Comparison of ENCODE assay signal across 15 cellular contexts in the genomic region with DNA sequence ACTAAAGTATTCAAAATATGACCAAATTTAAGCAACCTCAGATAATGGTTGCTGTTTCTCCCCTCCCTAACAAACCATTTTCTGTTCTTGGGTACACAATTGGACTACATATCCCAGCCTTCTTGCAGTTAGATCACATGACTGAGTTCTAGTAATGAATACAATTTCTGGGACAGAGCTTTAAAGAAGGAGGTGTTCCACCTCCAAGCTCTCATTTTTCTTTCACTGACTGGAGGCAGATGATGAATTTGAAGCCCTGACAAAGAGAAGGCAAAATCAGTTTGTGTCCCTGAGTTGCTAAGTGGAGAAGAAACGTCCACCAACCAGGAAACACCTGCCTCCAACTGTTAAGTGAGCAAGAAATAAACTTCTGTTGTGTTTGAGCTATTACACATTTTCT.
DNase-seq lines count a peak whose midpoint lies in the region; TF ChIP-seq lines count a peak whose summit lies in the region.
"Had no signal": no experiment of that assay in that cellular context is flagged by ENCODE, and none has a peak within 500 bp of the region (broad histone marks: within the 10 kb centered on the region; RNA-seq: fewer than 3 reads in every experiment).

No MANE protein-coding gene starts in this region.

- DNase-seq in NCI-H2107 treated with DMSO at 0.1 percent for 48 hours (lab: John Stamatoyannopoulos, UW; ENCODE audit: unreplicated experiment) = peak; percentile 28
- no peak for DNase-seq in NCI-H2107 (lab: John Stamatoyannopoulos, UW)
- peak; percentile 8 for DNase-seq in NAMALWA (ENCODE audit: low spot score)
- DNase-seq in pulmonary artery endothelial cell (ENCODE audit: low read depth, low spot score) = peak; percentile 48
- no peak for DNase-seq in HCEC 1CT
- DNase-seq in colonic mucosa = no peak
- no peak for DNase-seq in activated naive CD4-positive, alpha-beta T cell treated with anti-CD3 and anti-CD28 coated beads for 36 hours
- DNase-seq: activated CD8-positive, alpha-beta T cell treated with anti-CD3 and anti-CD28 coated beads, Interleukin-2, amount 10 ng/mL, durations not matched to agents 7 days and 5 days; cerebellar nuclear complex; EL; naive B cell had no signal

- no peaks in the 10 kb centered on the region for H3K9me3 Mint-ChIP-seq in activated naive CD4-positive, alpha-beta T cell treated with anti-CD3 and anti-CD28 coated beads for 36 hours
- H3K9me3 Mint-ChIP-seq: activated naive CD4-positive, alpha-beta T cell treated with anti-CD3 and anti-CD28 coated beads, Interleukin-2, amount 50 U/mL, for 72 hours; naive B cell; T-helper 2 cell treated with Interferon-gamma antibody and Interleukin-4, amounts not matched to agents 5 μg/mL and 100 μg/mL, for 36 hours had no signal

- no peak for TF ChIP-seq CTCF in colonic mucosa (IDR thresholded peaks at IDR 0.05)

- H3K36me3 Mint-ChIP-seq in activated naive CD4-positive, alpha-beta T cell treated with anti-CD3 and anti-CD28 coated beads for 36 hours (ENCODE audit: low read depth) = no peaks in the 10 kb centered on the region
- H3K36me3 Mint-ChIP-seq: activated naive CD4-positive, alpha-beta T cell treated with anti-CD3 and anti-CD28 coated beads, Interleukin-2, amount 50 U/mL, for 72 hours; naive B cell had no signal

- H3K4me3 Mint-ChIP-seq in activated naive CD4-positive, alpha-beta T cell treated with anti-CD3 and anti-CD28 coated beads for 36 hours = no peak overlapping the region
- H3K4me3 Mint-ChIP-seq: activated CD8-positive, alpha-beta T cell treated with anti-CD3 and anti-CD28 coated beads, Interleukin-2, amount 10 ng/mL, durations not matched to agents 7 days and 5 days; naive B cell; T-helper 2 cell treated with Interferon-gamma antibody and Interleukin-4, amounts not matched to agents 5 μg/mL and 100 μg/mL, for 36 hours had no signal

- no peaks in the 10 kb centered on the region for H3K9me3 ChIP-seq in colonic mucosa

- H3K27ac ChIP-seq in cingulate gyrus (ENCODE audit: low read depth, low read length) (peak overlapping the region; percentile 75), colonic mucosa (no peak overlapping the region)
- H3K27ac ChIP-seq: skin epidermis had no signal

- no peaks in the 10 kb centered on the region for H3K4me1 ChIP-seq in colonic mucosa

- CTCF ChIA-PET in activated naive CD4-positive, alpha-beta T cell treated with anti-CD3 and anti-CD28 coated beads for 36 hours (lab: Charles Lee) = interaction anchor here (0.6 kb wide), 1 partner anchor 448 kb away, joined by 4 read pairs; no protein-coding TSS in a partner anchor

- no peaks in the 10 kb centered on the region for H3K27me3 ChIP-seq in colonic mucosa

- no peaks in the 10 kb centered on the region for H3K4me1 Mint-ChIP-seq in activated naive CD4-positive, alpha-beta T cell treated with anti-CD3 and anti-CD28 coated beads for 36 hours (ENCODE audit: low read depth)
- H3K4me1 Mint-ChIP-seq: naive B cell had no signal

- intact Hi-C loops in colonic mucosa (cut with DNase I) = no loop called here
- intact Hi-C loops in activated naive CD4-positive, alpha-beta T cell treated with anti-CD3 and anti-CD28 coated beads for 36 hours (cut with micrococcal nuclease) = no loop called here

- H3K9ac ChIP-seq in colonic mucosa (ENCODE audit: low read depth in 2 of 2, low read length in 2 of 2) = no peak overlapping the region

- no peak overlapping the region for H3K4me3 ChIP-seq in colonic mucosa
- H3K4me3 ChIP-seq: skin epidermis had no signal

- no peak overlapping the region for H3K27ac Mint-ChIP-seq in activated naive CD4-positive, alpha-beta T cell treated with anti-CD3 and anti-CD28 coated beads for 36 hours
- H3K27ac Mint-ChIP-seq: activated CD8-positive, alpha-beta T cell treated with anti-CD3 and anti-CD28 coated beads, Interleukin-2, amount 10 ng/mL, durations not matched to agents 7 days and 5 days; activated naive CD4-positive, alpha-beta T cell treated with anti-CD3 and anti-CD28 coated beads, Interleukin-2, amount 50 U/mL, for 72 hours; naive B cell; T-helper 2 cell treated with Interferon-gamma antibody and Interleukin-4, amounts not matched to agents 5 μg/mL and 100 μg/mL, for 36 hours had no signal

- peaks cover 1% of the 10 kb centered on the region for H3K27me3 Mint-ChIP-seq in activated naive CD4-positive, alpha-beta T cell treated with anti-CD3 and anti-CD28 coated beads for 36 hours (ENCODE audit: low read depth)
- H3K27me3 Mint-ChIP-seq: naive B cell had no signal

- no peaks in the 10 kb centered on the region for H3K36me3 ChIP-seq in colonic mucosa

Comparison
In these comparisons a context has a peak if more than half of its experiments do, and no peak if none do; other contexts are left out.
1. DNase-seq: peak in NCI-H2107 treated with DMSO at 0.1 percent for 48 hours (single experiment), NAMALWA (single experiment) and pulmonary artery endothelial cell (single experiment); none in NCI-H2107 (single experiment), HCEC 1CT (single experiment), colonic mucosa (single experiment) and activated naive CD4-positive, alpha-beta T cell treated with anti-CD3 and anti-CD28 coated beads for 36 hours (single experiment).